Comparison of ENCODE assay signal across 25 cellular contexts in genomic region chr14:22311625-22312024, GRCh38.
"Had no signal": no experiment of that assay in that cellular context is flagged by ENCODE, and none has a peak within 500 bp of the region (broad histone marks: within the 10 kb centered on the region; RNA-seq: fewer than 3 reads in every experiment).

No MANE protein-coding gene starts in this region.

- DNase-seq: activated CD4-positive, alpha-beta memory T cell treated with anti-CD3 and anti-CD28 coated beads for 36 hours; activated CD4-positive, alpha-beta T cell treated with anti-CD3 and anti-CD28 coated beads, Interleukin-2, amount 10 ng/mL, durations not matched to agents 24 days and 14 days; activated CD4-positive, CD25-positive, alpha-beta regulatory T cell treated with anti-CD3 and anti-CD28 coated beads, Interleukin-2, amount 50 U/mL, for 72 hours; activated CD8-positive, alpha-beta memory T cell treated with anti-CD3 and anti-CD28 coated beads, Interleukin-2, amount 50 U/mL, for 4 hours; activated T-cell treated with anti-CD3 and anti-CD28 coated beads, Interleukin-2, amount 50 U/mL, for 24 hours; anterior cingulate cortex; dermis blood vessel endothelial cell; effector CD4-positive, alpha-beta T cell; left cardiac atrium; left ventricle myocardium superior; natural killer cell; occipital lobe; stimulated activated CD4-positive, alpha-beta T cell treated with anti-CD3 and anti-CD28 coated beads, Interleukin-15, amount 100 ng/mL, for 24 hours; stimulated activated CD4-positive, alpha-beta T cell treated with anti-CD3 and anti-CD28 coated beads, Interleukin-2, amount 100 ng/mL, for 24 hours; stimulated activated naive B cell treated with anti-CD40 and anti-IgM and Interleukin-4, amounts not matched to agents 10 μg/mL and 1 μg/mL and 100 μg/mL, for 72 hours; T-helper 17 cell; T1000; tibial artery had no signal

- H2AFZ ChIP-seq: neural progenitor cell, parathyroid adenoma had no signal

- H3K27me3 Mint-ChIP-seq: activated CD4-positive, alpha-beta memory T cell treated with anti-CD3 and anti-CD28 coated beads for 36 hours; activated CD4-positive, alpha-beta T cell treated with anti-CD3 and anti-CD28 coated beads, Interleukin-2, amount 10 ng/mL, durations not matched to agents 24 days and 14 days; activated naive CD4-positive, alpha-beta T cell treated with anti-CD3 and anti-CD28 coated beads, Interleukin-2, amount 50 U/mL, for 24 hours; activated T-cell treated with anti-CD3 and anti-CD28 coated beads, Interleukin-2, amount 50 U/mL, for 24 hours; T-helper 17 cell had no signal

- H3K27me3 ChIP-seq: neural progenitor cell, right atrium auricular region, suprapubic skin, tibial artery had no signal

- H3K4me1 Mint-ChIP-seq: activated CD4-positive, alpha-beta T cell treated with anti-CD3 and anti-CD28 coated beads, Interleukin-2, amount 10 ng/mL, durations not matched to agents 24 days and 14 days; natural killer cell; T-helper 17 cell had no signal

- H3K36me3 ChIP-seq: neural progenitor cell, right atrium auricular region, suprapubic skin, tibial artery had no signal

- H3K4me3 Mint-ChIP-seq: activated CD4-positive, alpha-beta memory T cell treated with anti-CD3 and anti-CD28 coated beads for 36 hours; activated CD4-positive, alpha-beta T cell treated with anti-CD3 and anti-CD28 coated beads, Interleukin-2, amount 10 ng/mL, durations not matched to agents 24 days and 14 days; activated naive CD4-positive, alpha-beta T cell treated with anti-CD3 and anti-CD28 coated beads, Interleukin-2, amount 50 U/mL, for 24 hours; activated T-cell treated with anti-CD3 and anti-CD28 coated beads, Interleukin-2, amount 50 U/mL, for 24 hours; natural killer cell; neural progenitor cell; stimulated activated naive B cell treated with anti-CD40 and anti-IgM and Interleukin-4, amounts not matched to agents 10 μg/mL and 1 μg/mL and 100 μg/mL, for 72 hours; T-helper 17 cell had no signal

- H3K4me3 ChIP-seq: neural progenitor cell, right atrium auricular region, suprapubic skin, tibial artery had no signal

- H3K4me2 ChIP-seq: neural progenitor cell had no signal

- H3K27ac Mint-ChIP-seq: activated CD4-positive, alpha-beta memory T cell treated with anti-CD3 and anti-CD28 coated beads for 36 hours; activated naive CD4-positive, alpha-beta T cell treated with anti-CD3 and anti-CD28 coated beads, Interleukin-2, amount 50 U/mL, for 24 hours; activated T-helper 2 cell treated with anti-CD3 and anti-CD28 coated beads, Interferon-gamma antibody, Interleukin-2, Interleukin-4, amounts not matched to agents 10 μg/mL and 5 μg/mL and 100 μg/mL, durations not matched to agents 14 hours and 24 hours and 36 hours; natural killer cell; neural progenitor cell; stimulated activated naive B cell treated with anti-CD40 and anti-IgM and Interleukin-4, amounts not matched to agents 10 μg/mL and 1 μg/mL and 100 μg/mL, for 72 hours; T-helper 17 cell had no signal

- H3K4me1 ChIP-seq: neural progenitor cell, parathyroid adenoma, right atrium auricular region had no signal

- H3K9me3 ChIP-seq: right atrium auricular region, suprapubic skin, tibial artery had no signal

- H3K79me2 ChIP-seq: parathyroid adenoma had no signal

- H3K36me3 Mint-ChIP-seq: activated CD4-positive, alpha-beta memory T cell treated with anti-CD3 and anti-CD28 coated beads for 36 hours; activated naive CD4-positive, alpha-beta T cell treated with anti-CD3 and anti-CD28 coated beads, Interleukin-2, amount 50 U/mL, for 24 hours; natural killer cell; neural progenitor cell; stimulated activated naive B cell treated with anti-CD40 and anti-IgM and Interleukin-4, amounts not matched to agents 10 μg/mL and 1 μg/mL and 100 μg/mL, for 72 hours had no signal

- H3K9me3 Mint-ChIP-seq: activated CD4-positive, alpha-beta memory T cell treated with anti-CD3 and anti-CD28 coated beads for 36 hours; activated CD4-positive, alpha-beta T cell treated with anti-CD3 and anti-CD28 coated beads, Interleukin-2, amount 10 ng/mL, durations not matched to agents 24 days and 14 days; activated naive CD4-positive, alpha-beta T cell treated with anti-CD3 and anti-CD28 coated beads, Interleukin-2, amount 50 U/mL, for 24 hours; activated T-cell treated with anti-CD3 and anti-CD28 coated beads, Interleukin-2, amount 50 U/mL, for 24 hours; activated T-helper 2 cell treated with anti-CD3 and anti-CD28 coated beads, Interferon-gamma antibody, Interleukin-2, Interleukin-4, amounts not matched to agents 10 μg/mL and 5 μg/mL and 100 μg/mL, durations not matched to agents 14 hours and 24 hours and 36 hours; natural killer cell; neural progenitor cell; stimulated activated naive B cell treated with anti-CD40 and anti-IgM and Interleukin-4, amounts not matched to agents 10 μg/mL and 1 μg/mL and 100 μg/mL, for 72 hours had no signal

- H3K27ac ChIP-seq: epithelial cell of prostate, neural progenitor cell, parathyroid adenoma, right atrium auricular region, suprapubic skin, tibial artery had no signal

- ATAC-seq: left cardiac atrium, left ventricle myocardium superior, natural killer cell, T-helper 17 cell had no signal

- H3K9ac ChIP-seq: neural progenitor cell, parathyroid adenoma had no signal
